In the genomic region with DNA sequence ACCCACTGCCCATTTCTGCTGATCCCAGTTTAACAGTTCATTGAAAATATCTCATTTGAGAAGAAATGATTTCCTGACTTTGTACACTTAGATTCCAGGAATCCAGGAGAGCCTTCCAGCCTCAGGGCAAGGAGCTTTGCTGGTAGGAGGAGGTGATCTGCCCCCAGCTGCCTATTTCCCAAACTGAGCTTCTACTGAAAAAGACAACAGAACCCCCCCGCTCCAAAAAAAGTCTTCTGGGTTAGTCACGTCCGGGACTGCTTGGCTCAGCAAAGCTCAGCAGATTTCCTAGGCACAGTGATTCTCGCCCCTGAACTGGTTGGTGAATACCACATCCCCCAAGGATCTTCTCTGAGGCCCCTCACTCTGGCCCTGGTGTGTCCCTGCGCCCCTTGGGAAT, we compare ENCODE assay signal across 16 cellular contexts. TPM values are rescaled to one million over a fixed set of nuclear protein-coding genes. Genes with fewer than 3 reads are reported as not detected.
A peak's percentile ranks its signal among the peaks of the same experiment; 100 is the strongest.
DNase-seq lines count a peak whose midpoint lies in the region; ATAC-seq and TF ChIP-seq lines count a peak whose summit lies in the region.
"Had no signal": no experiment of that assay in that cellular context is flagged by ENCODE, and none has a peak within 500 bp of the region (broad histone marks: within the 10 kb centered on the region; RNA-seq: fewer than 3 reads in every experiment).

No MANE protein-coding gene starts in this region.

- CTCF ChIA-PET in activated CD4-positive, alpha-beta T cell treated with anti-CD3 and anti-CD28 coated beads, Interleukin-2, amount 10 ng/mL, durations not matched to agents 7 days and 5 days (lab: Charles Lee) = interaction anchor here (0.6 to 2.3 kb wide), 4 partner anchors 10 to 53 kb away, joined by 3 to 10 read pairs (median 6); no protein-coding TSS in a partner anchor
- CTCF ChIA-PET in WTC11 (lab: Charles Lee) = interaction anchor here (0.7 to 1.1 kb wide), 2 partner anchors 53 to 104 kb away, joined by 3 read pairs; no protein-coding TSS in a partner anchor

- H3K4me1 Mint-ChIP-seq in activated CD4-positive, alpha-beta T cell treated with anti-CD3 and anti-CD28 coated beads, Interleukin-2, amount 10 ng/mL, durations not matched to agents 7 days and 5 days = peaks cover 11% of the 10 kb centered on the region
- H3K4me1 Mint-ChIP-seq in WTC11 = peaks cover 69% of the 10 kb centered on the region

- ATAC-seq in WTC11 = no peak
- ATAC-seq in upper lobe of right lung = no peak
- ATAC-seq in GM18858 (IDR thresholded peaks at IDR 0.05; ENCODE audit: unreplicated experiment) = no peak
- ATAC-seq in HG02885 (IDR thresholded peaks at IDR 0.05; ENCODE audit: poor library complexity, unreplicated experiment) = no peak

- POLR2A ChIA-PET in activated CD4-positive, alpha-beta T cell treated with anti-CD3 and anti-CD28 coated beads, Interleukin-2, amount 10 ng/mL, durations not matched to agents 7 days and 5 days (lab: Charles Lee) = no interaction called here
- POLR2A ChIA-PET in WTC11 (lab: Charles Lee) = interaction anchor here (0.7 to 1.4 kb wide), 2 partner anchors 11 to 13 kb away, joined by 3 read pairs; a partner anchor contains a TSS

- TF ChIP-seq CTCF in WTC11 (IDR thresholded peaks at IDR 0.05) (no peak), fibroblast of mammary gland (conservative IDR thresholded peaks at IDR 0.05; ENCODE audit: control insufficient read depth, insufficient read depth, low read depth, low read length) (no peak), upper lobe of right lung (IDR thresholded peaks at IDR 0.05) (no peak)

- H3K27ac Mint-ChIP-seq in activated CD4-positive, alpha-beta T cell treated with anti-CD3 and anti-CD28 coated beads, Interleukin-2, amount 10 ng/mL, durations not matched to agents 7 days and 5 days = peak overlapping the region; percentile 25
- H3K27ac Mint-ChIP-seq in WTC11 = peak overlapping the region; percentile 60

- peaks cover 48% of the 10 kb centered on the region for H3K4me1 ChIP-seq in upper lobe of right lung

- no peaks in the 10 kb centered on the region for H3K9me3 Mint-ChIP-seq in activated CD4-positive, alpha-beta T cell treated with anti-CD3 and anti-CD28 coated beads, Interleukin-2, amount 10 ng/mL, durations not matched to agents 7 days and 5 days
- no peaks in the 10 kb centered on the region for H3K9me3 Mint-ChIP-seq in WTC11
- H3K9me3 Mint-ChIP-seq: memory B cell had no signal

- intact Hi-C loops in upper lobe of right lung (cut with DNase I) = no loop called here

- no peaks in the 10 kb centered on the region for H3K27me3 ChIP-seq in upper lobe of right lung

- H3K4me3 ChIP-seq in fibroblast of mammary gland (ENCODE audit: control insufficient read depth, low read depth, low read length) = no peak overlapping the region
- H3K4me3 ChIP-seq in upper lobe of right lung = no peak overlapping the region

- no peak for DNase-seq in activated CD4-positive, alpha-beta T cell treated with anti-CD3 and anti-CD28 coated beads, Interleukin-2, amount 10 ng/mL, durations not matched to agents 7 days and 5 days
- no peak for DNase-seq in activated CD4-positive, alpha-beta T cell treated with anti-CD3 and anti-CD28 coated beads, Interleukin-2, amount 50 U/mL, for 48 hours
- no peak for DNase-seq in WTC11 (ENCODE audit: low spot score)
- peak; percentile 48 for DNase-seq in fibroblast of mammary gland (ENCODE audit: low read depth)
- DNase-seq in upper lobe of right lung = no peak
- DNase-seq in SW480 (ENCODE audit: low spot score) = no peak
- DNase-seq: 8988T; activated CD4-positive, alpha-beta T cell treated with anti-CD3 and anti-CD28 coated beads, Interleukin-2, amount 50 U/mL, for 4 hours; central memory CD4-positive, alpha-beta T cell; NCI-H1105 treated with DMSO at 0.1 percent for 48 hours; NCI-H510A treated with DMSO at 0.1 percent for 48 hours; small intestine had no signal

- peaks cover 15% of the 10 kb centered on the region for H3K36me3 Mint-ChIP-seq in activated CD4-positive, alpha-beta T cell treated with anti-CD3 and anti-CD28 coated beads, Interleukin-2, amount 10 ng/mL, durations not matched to agents 7 days and 5 days (ENCODE audit: low read depth)
- H3K36me3 Mint-ChIP-seq in WTC11 = peaks cover 45% of the 10 kb centered on the region

- no peaks in the 10 kb centered on the region for H3K9me3 ChIP-seq in upper lobe of right lung

- H3K36me3 ChIP-seq in upper lobe of right lung = peaks cover 23% of the 10 kb centered on the region

- H3K27ac ChIP-seq in upper lobe of right lung = peak overlapping the region; percentile 42
- H3K27ac ChIP-seq: epithelial cell of prostate had no signal

- H3K4me3 Mint-ChIP-seq in activated CD4-positive, alpha-beta T cell treated with anti-CD3 and anti-CD28 coated beads, Interleukin-2, amount 10 ng/mL, durations not matched to agents 7 days and 5 days = no peak overlapping the region
- no peak overlapping the region for H3K4me3 Mint-ChIP-seq in WTC11
- H3K4me3 Mint-ChIP-seq: memory B cell had no signal

- no peaks in the 10 kb centered on the region for H3K27me3 Mint-ChIP-seq in activated CD4-positive, alpha-beta T cell treated with anti-CD3 and anti-CD28 coated beads, Interleukin-2, amount 10 ng/mL, durations not matched to agents 7 days and 5 days
- H3K27me3 Mint-ChIP-seq in WTC11 (ENCODE audit: low read depth) = no peaks in the 10 kb centered on the region
- H3K27me3 Mint-ChIP-seq: memory B cell had no signal

TF ChIP-seq in WTC11, 78 proteins besides CTCF, POLR2A, EP300 and RAD21 (continues in another document):
- TF ChIP-seq, protein P1, sequence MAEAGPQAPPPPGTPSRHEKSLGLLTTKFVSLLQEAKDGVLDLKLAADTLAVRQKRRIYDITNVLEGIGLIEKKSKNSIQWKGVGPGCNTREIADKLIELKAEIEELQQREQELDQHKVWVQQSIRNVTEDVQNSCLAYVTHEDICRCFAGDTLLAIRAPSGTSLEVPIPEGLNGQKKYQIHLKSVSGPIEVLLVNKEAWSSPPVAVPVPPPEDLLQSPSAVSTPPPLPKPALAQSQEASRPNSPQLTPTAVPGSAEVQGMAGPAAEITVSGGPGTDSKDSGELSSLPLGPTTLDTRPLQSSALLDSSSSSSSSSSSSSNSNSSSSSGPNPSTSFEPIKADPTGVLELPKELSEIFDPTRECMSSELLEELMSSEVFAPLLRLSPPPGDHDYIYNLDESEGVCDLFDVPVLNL (CRISPR knock-in tag; IDR thresholded peaks at IDR 0.05; ENCODE audit: borderline replicate concordance, low read depth) = no peak
- TF ChIP-seq ZNF121 (CRISPR knock-in tag; IDR thresholded peaks at IDR 0.05) (no peak), ZBTB21 (CRISPR knock-in tag; IDR thresholded peaks at IDR 0.05; ENCODE audit: borderline replicate concordance) (no peak), NR1H2 (CRISPR knock-in tag; IDR thresholded peaks at IDR 0.05) (no peak), CREB1 (CRISPR knock-in tag; IDR thresholded peaks at IDR 0.05) (no peak), TEAD1 (CRISPR knock-in tag; IDR thresholded peaks at IDR 0.05) (no peak), GTF2I (CRISPR knock-in tag; conservative IDR thresholded peaks at IDR 0.05) (no peak), IRF2 (CRISPR knock-in tag; IDR thresholded peaks at IDR 0.05; ENCODE audit: borderline replicate concordance, low read depth) (no peak)
- TF ChIP-seq, protein P2, sequence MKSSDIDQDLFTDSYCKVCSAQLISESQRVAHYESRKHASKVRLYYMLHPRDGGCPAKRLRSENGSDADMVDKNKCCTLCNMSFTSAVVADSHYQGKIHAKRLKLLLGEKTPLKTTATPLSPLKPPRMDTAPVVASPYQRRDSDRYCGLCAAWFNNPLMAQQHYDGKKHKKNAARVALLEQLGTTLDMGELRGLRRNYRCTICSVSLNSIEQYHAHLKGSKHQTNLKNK (CRISPR knock-in tag; IDR thresholded peaks at IDR 0.05) = no peak
- TF ChIP-seq, protein P3, sequence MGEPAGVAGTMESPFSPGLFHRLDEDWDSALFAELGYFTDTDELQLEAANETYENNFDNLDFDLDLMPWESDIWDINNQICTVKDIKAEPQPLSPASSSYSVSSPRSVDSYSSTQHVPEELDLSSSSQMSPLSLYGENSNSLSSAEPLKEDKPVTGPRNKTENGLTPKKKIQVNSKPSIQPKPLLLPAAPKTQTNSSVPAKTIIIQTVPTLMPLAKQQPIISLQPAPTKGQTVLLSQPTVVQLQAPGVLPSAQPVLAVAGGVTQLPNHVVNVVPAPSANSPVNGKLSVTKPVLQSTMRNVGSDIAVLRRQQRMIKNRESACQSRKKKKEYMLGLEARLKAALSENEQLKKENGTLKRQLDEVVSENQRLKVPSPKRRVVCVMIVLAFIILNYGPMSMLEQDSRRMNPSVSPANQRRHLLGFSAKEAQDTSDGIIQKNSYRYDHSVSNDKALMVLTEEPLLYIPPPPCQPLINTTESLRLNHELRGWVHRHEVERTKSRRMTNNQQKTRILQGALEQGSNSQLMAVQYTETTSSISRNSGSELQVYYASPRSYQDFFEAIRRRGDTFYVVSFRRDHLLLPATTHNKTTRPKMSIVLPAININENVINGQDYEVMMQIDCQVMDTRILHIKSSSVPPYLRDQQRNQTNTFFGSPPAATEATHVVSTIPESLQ (CRISPR knock-in tag; IDR thresholded peaks at IDR 0.05) = no peak

RNA-seq across cellular contexts. Expression of a gene that starts 13.1 kb away (rescaled TPM):
- 10 to 100 TPM; 42.0 to 43.1 TPM for total RNA-seq in activated CD4-positive, alpha-beta T cell treated with anti-CD3 and anti-CD28 coated beads, Interleukin-2, amount 10 ng/mL, durations not matched to agents 7 days and 5 days
- total RNA-seq in WTC11 (2021) (144 to 211 TPM (median 147 TPM) in 3 replicates), upper lobe of right lung (54.3 TPM)
